8 cellular contexts compared by ENCODE assay signal in the genomic region with DNA sequence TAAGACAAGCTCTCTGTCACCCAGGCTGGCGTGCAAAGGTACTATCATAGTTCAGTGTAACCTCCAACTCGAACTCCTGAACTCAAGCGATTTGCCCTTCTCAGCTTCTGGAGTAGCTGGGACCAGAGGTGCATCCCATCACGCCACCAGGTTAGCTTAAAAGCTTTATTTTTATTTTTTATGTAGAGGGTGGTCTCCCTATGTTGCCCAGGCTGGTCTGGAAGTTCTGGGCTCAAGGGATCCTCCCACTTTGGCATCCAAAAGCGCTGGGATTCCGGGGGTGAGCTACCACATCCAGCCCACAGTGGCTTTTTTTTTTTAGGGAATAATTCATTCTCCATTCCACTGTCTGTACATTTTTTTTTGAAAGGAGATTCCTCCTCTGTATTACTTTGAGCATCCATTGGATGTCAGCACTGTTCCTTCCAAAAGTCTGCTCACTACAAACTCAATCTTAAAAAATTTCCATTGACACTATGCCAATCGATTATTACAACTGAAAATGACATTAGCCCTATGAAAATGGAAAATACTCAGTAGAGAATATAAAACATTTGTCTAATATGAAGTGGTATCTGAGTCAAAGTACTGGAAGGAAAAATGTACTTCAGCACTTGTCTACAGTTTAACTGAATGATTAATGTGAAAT. TPM values are rescaled to one million over a fixed set of nuclear protein-coding genes. Genes with fewer than 3 reads are reported as not detected.
DNase-seq lines count a peak whose midpoint lies in the region; ATAC-seq and TF ChIP-seq lines count a peak whose summit lies in the region.

No MANE protein-coding gene starts in this region.

- H4K20me1 ChIP-seq in KMS-11 (ENCODE audit: insufficient read depth) (no peaks in the 10 kb centered on the region), smooth muscle cell (ENCODE audit: low read depth) (peaks cover 21% of the 10 kb centered on the region)

- peaks cover 47% of the 10 kb centered on the region for H3K4me1 Mint-ChIP-seq in activated naive CD8-positive, alpha-beta T cell treated with anti-CD3 and anti-CD28 coated beads, Interleukin-2, amount 10 ng/mL, durations not matched to agents 7 days and 5 days

- H3K9ac ChIP-seq in KMS-11 (peak overlapping the region; percentile 100), iPS-15b (ENCODE audit: low read depth, low read length) (peak overlapping the region; percentile 91), smooth muscle cell (ENCODE audit: low read depth) (peak overlapping the region; percentile 100)

- peaks cover 24% of the 10 kb centered on the region for H3K36me3 Mint-ChIP-seq in activated naive CD8-positive, alpha-beta T cell treated with anti-CD3 and anti-CD28 coated beads, Interleukin-2, amount 10 ng/mL, durations not matched to agents 7 days and 5 days

- H3K27me3 Mint-ChIP-seq in activated naive CD8-positive, alpha-beta T cell treated with anti-CD3 and anti-CD28 coated beads, Interleukin-2, amount 10 ng/mL, durations not matched to agents 7 days and 5 days = no peaks in the 10 kb centered on the region

- peak overlapping the region; percentile 97 for H3K27ac Mint-ChIP-seq in activated naive CD8-positive, alpha-beta T cell treated with anti-CD3 and anti-CD28 coated beads, Interleukin-2, amount 10 ng/mL, durations not matched to agents 7 days and 5 days

- peak overlapping the region; percentile 60 for H3K4me2 ChIP-seq in KMS-11
- peak overlapping the region; percentile 89 for H3K4me2 ChIP-seq in smooth muscle cell

- H3F3A ChIP-seq in smooth muscle cell (ENCODE audit: low read depth) = peaks cover 16% of the 10 kb centered on the region

- TF ChIP-seq CTCF in KMS-11 (conservative IDR thresholded peaks at IDR 0.05; ENCODE audit: low read depth, low read length) = peak; percentile 55
- TF ChIP-seq CTCF in smooth muscle cell (IDR thresholded peaks at IDR 0.05; ENCODE audit: borderline replicate concordance, insufficient read depth, poor library complexity, severe bottlenecking) = peak; percentile 17

- H3K79me2 ChIP-seq in KMS-11 (ENCODE audit: insufficient read depth, low read depth) (peaks cover 36% of the 10 kb centered on the region), smooth muscle cell (ENCODE audit: low read depth) (peaks cover 24% of the 10 kb centered on the region)

- POLR2A ChIA-PET in activated naive CD8-positive, alpha-beta T cell treated with anti-CD3 and anti-CD28 coated beads, Interleukin-2, amount 10 ng/mL, durations not matched to agents 7 days and 5 days (lab: Charles Lee) = interaction anchor here (0.6 to 4.5 kb wide), 10 partner anchors 9 to 835 kb away, joined by 3 to 29 read pairs (median 4); a partner anchor contains a TSS

- peaks cover 66% of the 10 kb centered on the region for H3K4me1 ChIP-seq in KMS-11 (ENCODE audit: low read depth, poor library complexity, severe bottlenecking)
- H3K4me1 ChIP-seq in iPS-15b (ENCODE audit: control insufficient read depth, insufficient read depth, low read length) = no peaks in the 10 kb centered on the region
- H3K4me1 ChIP-seq in smooth muscle cell (ENCODE audit: low read depth) = peaks cover 26% of the 10 kb centered on the region

- H3K4me3 Mint-ChIP-seq in activated naive CD8-positive, alpha-beta T cell treated with anti-CD3 and anti-CD28 coated beads, Interleukin-2, amount 10 ng/mL, durations not matched to agents 7 days and 5 days = peak overlapping the region; percentile 96

- DNase-seq in GF-D8 (lab: John Stamatoyannopoulos, UW) (peak; percentile 10), smooth muscle cell (lab: John Stamatoyannopoulos, UW; ENCODE audit: unreplicated experiment) (no peak), HuH-7 (ENCODE audit: low spot score) (no peak), cerebellar nuclear complex (lab: John Stamatoyannopoulos, UW) (no peak), NCI-H187 treated with DMSO at 0.1 percent for 48 hours (lab: John Stamatoyannopoulos, UW) (no peak)
- DNase-seq in activated naive CD8-positive, alpha-beta T cell treated with anti-CD3 and anti-CD28 coated beads, Interleukin-2, amount 10 ng/mL, durations not matched to agents 7 days and 5 days = no peak

- H3K27me3 ChIP-seq in KMS-11 (ENCODE audit: insufficient read depth, low read depth) (no peaks in the 10 kb centered on the region), iPS-15b (ENCODE audit: control insufficient read depth, insufficient read depth, low read length) (no peaks in the 10 kb centered on the region), smooth muscle cell (ENCODE audit: low read depth) (no peaks in the 10 kb centered on the region)

- H3K27ac ChIP-seq in KMS-11 (peak overlapping the region; percentile 100), smooth muscle cell (ENCODE audit: low read depth) (peak overlapping the region; percentile 100)

- H3K9me3 ChIP-seq in iPS-15b (ENCODE audit: control insufficient read depth, insufficient read depth, low read length) (no peaks in the 10 kb centered on the region), smooth muscle cell (replicated peaks; ENCODE audit: low read depth) (no peaks in the 10 kb centered on the region)

- peak overlapping the region; percentile 27; the same call in 1 of the 2 replicates for H2AFZ ChIP-seq in KMS-11 (ENCODE audit: low read depth)
- H2AFZ ChIP-seq in smooth muscle cell (ENCODE audit: low read depth) = no peak overlapping the region

- no peak overlapping the region for H3K4me3 ChIP-seq in KMS-11 (IDR thresholded peaks at IDR 0.05; ENCODE audit: insufficient read depth, low read depth, low read length)
- peak overlapping the region; percentile 96 for H3K4me3 ChIP-seq in iPS-15b (ENCODE audit: low read depth, low read length)
- H3K4me3 ChIP-seq in smooth muscle cell = peak overlapping the region; percentile 78

- no peak for ATAC-seq in activated naive CD8-positive, alpha-beta T cell treated with anti-CD3 and anti-CD28 coated beads, Interleukin-2, amount 10 ng/mL, durations not matched to agents 7 days and 5 days (ENCODE audit: low read depth)

- H3K36me3 ChIP-seq in KMS-11 (ENCODE audit: insufficient read depth) (no peaks in the 10 kb centered on the region), iPS-15b (ENCODE audit: control insufficient read depth, insufficient read depth, low read length) (no peaks in the 10 kb centered on the region), smooth muscle cell (ENCODE audit: low read depth) (no peaks in the 10 kb centered on the region)

- no peaks in the 10 kb centered on the region for H3K9me3 Mint-ChIP-seq in activated naive CD8-positive, alpha-beta T cell treated with anti-CD3 and anti-CD28 coated beads, Interleukin-2, amount 10 ng/mL, durations not matched to agents 7 days and 5 days

- WGBS in smooth muscle cell (ENCODE audit: low lambda C conversion rate) = 71% methylated on average over 7 of the region's 7 CpGs

RNA-seq across cellular contexts. Expression of a gene that starts 1.3 kb away (rescaled TPM):
- 100 to 1,000 TPM; 145 to 159 TPM for total RNA-seq in activated naive CD8-positive, alpha-beta T cell treated with anti-CD3 and anti-CD28 coated beads, Interleukin-2, amount 10 ng/mL, durations not matched to agents 7 days and 5 days
- total RNA-seq in smooth muscle cell = 1.9 and 2.1 TPM in 2 replicates
- 2.7 and 4.0 TPM in 2 replicates for polyA plus RNA-seq in smooth muscle cell

RNA-seq across cellular contexts. Expression of a gene that starts 1.9 kb away (rescaled TPM):
- total RNA-seq in activated naive CD8-positive, alpha-beta T cell treated with anti-CD3 and anti-CD28 coated beads, Interleukin-2, amount 10 ng/mL, durations not matched to agents 7 days and 5 days = 10 to 100 TPM; 52.8 to 54.2 TPM
- total RNA-seq in smooth muscle cell = 43.0 and 47.4 TPM in 2 replicates
- 14.5 and 16.9 TPM in 2 replicates for polyA plus RNA-seq in smooth muscle cell

RNA-seq across cellular contexts. Expression of a gene that starts 45.5 kb away (rescaled TPM):
- 1 to 10 TPM; 2.6 to 3.0 TPM for total RNA-seq in activated naive CD8-positive, alpha-beta T cell treated with anti-CD3 and anti-CD28 coated beads, Interleukin-2, amount 10 ng/mL, durations not matched to agents 7 days and 5 days
- 2.2 and 3.9 TPM in 2 replicates for total RNA-seq in smooth muscle cell
- polyA plus RNA-seq in smooth muscle cell = 0.45 and 0.66 TPM in 2 replicates

Comparison
In these comparisons a context has a peak if more than half of its experiments do, and no peak if none do; other contexts are left out.
1. RNA of a gene that starts 1.3 kb away (total RNA-seq): 145 to 159 TPM in activated naive CD8-positive, alpha-beta T cell treated with anti-CD3 and anti-CD28 coated beads, Interleukin-2, amount 10 ng/mL, durations not matched to agents 7 days and 5 days; 1.9 to 2.1 TPM in smooth muscle cell; every median in the first group is over 10 times any median in the second.
2. Peak in every context shown above with its lines, with median percentiles within 50 percentile points of each other: H3K9ac ChIP-seq.